Comparison of ENCODE assay signal across 17 cellular contexts in genomic region chr5:65043843-65044359, GRCh38.
DNase-seq lines count a peak whose midpoint lies in the region; ATAC-seq and TF ChIP-seq lines count a peak whose summit lies in the region.
"Had no signal": no experiment of that assay in that cellular context is flagged by ENCODE, and none has a peak within 500 bp of the region (broad histone marks: within the 10 kb centered on the region; RNA-seq: fewer than 3 reads in every experiment).

No MANE protein-coding gene starts in this region.

- H3K9me2 ChIP-seq in OCI-LY7 (ENCODE audit: insufficient read depth, low read length): no peaks in the 10 kb centered on the region

- H3K27ac Mint-ChIP-seq in WTC11: no peak overlapping the region
- H3K27ac Mint-ChIP-seq: mesothelial cell of epicardium had no signal

- BruUV-seq in OCI-LY7 (replicated peaks; lab: Mats Ljungman, UMichigan): no TSS peak

- peak overlapping the region; percentile 34; the same call in 1 of the 2 replicates for H2AFZ ChIP-seq in OCI-LY7 (ENCODE audit: low read length)

- no peaks in the 10 kb centered on the region for H3K79me2 ChIP-seq in OCI-LY7 (ENCODE audit: insufficient read depth, low read depth, low read length)

- no peaks in the 10 kb centered on the region for H3K9me3 Mint-ChIP-seq in WTC11
- H3K9me3 Mint-ChIP-seq: mesothelial cell of epicardium had no signal

- intact Hi-C loops in OCI-LY7 (cut with micrococcal nuclease; ENCODE audit: unreplicated experiment) (no loop called here), mucosa of descending colon (cut with DNase I, micrococcal nuclease) (no loop called here)

- no peak for TF ChIP-seq CTCF in OCI-LY7 (conservative IDR thresholded peaks at IDR 0.05; ENCODE audit: low read length)
- TF ChIP-seq CTCF in WTC11 (IDR thresholded peaks at IDR 0.05): no peak
- TF ChIP-seq CTCF in mucosa of descending colon (IDR thresholded peaks at IDR 0.05): no peak

- H3K27ac ChIP-seq in OCI-LY7 (ENCODE audit: low read depth, low read length, poor library complexity, severe bottlenecking): no peak overlapping the region
- H3K27ac ChIP-seq: neutrophil, tibial nerve had no signal

- ATAC-seq in GM18907 (IDR thresholded peaks at IDR 0.05; ENCODE audit: unreplicated experiment) (peak; percentile 49), GM21717 (IDR thresholded peaks at IDR 0.05; ENCODE audit: unreplicated experiment) (peak; percentile 43), HG03064 (IDR thresholded peaks at IDR 0.05; ENCODE audit: low read depth, unreplicated experiment) (peak; percentile 55), WTC11 (no peak), mucosa of descending colon (no peak)
- ATAC-seq: Panc1 had no signal

- POLR2A ChIA-PET in OCI-LY7 (lab: Charles Lee): interaction anchor here (0.7 to 2.1 kb wide), 6 partner anchors 11 to 860 kb away, joined by 3 to 6 read pairs (median 4); no protein-coding TSS in a partner anchor
- POLR2A ChIA-PET in WTC11 (lab: Charles Lee): no interaction called here

- no peaks in the 10 kb centered on the region for H3K27me3 Mint-ChIP-seq in WTC11 (ENCODE audit: low read depth)

- H3K4me1 ChIP-seq in OCI-LY7 (ENCODE audit: insufficient read depth, low read length, poor library complexity, severe bottlenecking): peaks cover 56% of the 10 kb centered on the region
- no peaks in the 10 kb centered on the region for H3K4me1 ChIP-seq in mucosa of descending colon (ENCODE audit: low read depth)
- H3K4me1 ChIP-seq: tibial nerve had no signal

- no peaks in the 10 kb centered on the region for H3K36me3 Mint-ChIP-seq in WTC11
- H3K36me3 Mint-ChIP-seq: mesothelial cell of epicardium had no signal

- H3K4me3 Mint-ChIP-seq in WTC11: no peak overlapping the region
- H3K4me3 Mint-ChIP-seq: mesothelial cell of epicardium had no signal

- CTCF ChIA-PET in OCI-LY7 (lab: Charles Lee; ENCODE audit: unreplicated experiment): interaction anchor here (0.6 kb wide), 1 partner anchor 10 kb away, joined by 3 read pairs; no protein-coding TSS in a partner anchor
- CTCF ChIA-PET in WTC11 (lab: Charles Lee): interaction anchor here (0.5 kb wide), 1 partner anchor 448 kb away, joined by 3 read pairs; no protein-coding TSS in a partner anchor

- peak; percentile 31 for DNase-seq in OCI-LY7 (ENCODE audit: low spot score)
- no peak for DNase-seq in NCI-H187 treated with DMSO at 0.1 percent for 48 hours (lab: John Stamatoyannopoulos, UW)
- no peak for DNase-seq in WTC11 (ENCODE audit: low spot score)
- DNase-seq in mucosa of descending colon: no peak
- no peak for DNase-seq in DMS153 treated with DMSO at 0.1 percent for 48 hours (lab: John Stamatoyannopoulos, UW; ENCODE audit: unreplicated experiment)
- DNase-seq: activated gamma-delta T cell treated with Interleukin-2 at 50 U/mL for 16 hours; erythroblast; NCI-H1436; NCI-H526; stimulated activated CD4-positive, alpha-beta T cell treated with anti-CD3 and anti-CD28 coated beads, Interleukin-4, amount 100 ng/mL, for 4 hours had no signal

- no peaks in the 10 kb centered on the region for H3K36me3 ChIP-seq in OCI-LY7 (ENCODE audit: insufficient read depth, low read length)
- no peaks in the 10 kb centered on the region for H3K36me3 ChIP-seq in mucosa of descending colon (ENCODE audit: low read depth)
- H3K36me3 ChIP-seq: neutrophil, tibial nerve had no signal

- no peaks in the 10 kb centered on the region for H3K4me1 Mint-ChIP-seq in WTC11

- no peak overlapping the region for H3K4me3 ChIP-seq in OCI-LY7 (ENCODE audit: low read depth, low read length, poor library complexity, severe bottlenecking)
- no peak overlapping the region for H3K4me3 ChIP-seq in mucosa of descending colon
- H3K4me3 ChIP-seq: tibial nerve had no signal

- peak overlapping the region; percentile 7; the same call in 1 of the 2 replicates for H3K4me2 ChIP-seq in OCI-LY7 (ENCODE audit: low read length)

- H3K9me3 ChIP-seq in OCI-LY7 (ENCODE audit: low read length) (no peaks in the 10 kb centered on the region), mucosa of descending colon (no peaks in the 10 kb centered on the region)
- H3K9me3 ChIP-seq: neutrophil, tibial nerve had no signal

- H4K20me1 ChIP-seq in OCI-LY7 (ENCODE audit: insufficient read depth, low read length): no peaks in the 10 kb centered on the region

TF ChIP-seq in WTC11, 78 proteins besides CTCF, POLR2A, EP300 and RAD21 (continues in another document):
- TF ChIP-seq CREB1 (CRISPR knock-in tag; IDR thresholded peaks at IDR 0.05) (no peak), AR (CRISPR knock-in tag; IDR thresholded peaks at IDR 0.05) (no peak), GRHL2 (CRISPR knock-in tag; IDR thresholded peaks at IDR 0.05; ENCODE audit: insufficient replicate concordance, severe bottlenecking) (no peak), NFE2L1 (CRISPR knock-in tag; IDR thresholded peaks at IDR 0.05) (no peak), GTF2I (CRISPR knock-in tag; conservative IDR thresholded peaks at IDR 0.05) (no peak), KAT7 (CRISPR knock-in tag; IDR thresholded peaks at IDR 0.05; ENCODE audit: borderline replicate concordance) (no peak), MYBL2 (CRISPR knock-in tag; IDR thresholded peaks at IDR 0.05) (no peak), ZNF425 (CRISPR knock-in tag; conservative IDR thresholded peaks at IDR 0.05) (no peak), PREB (CRISPR knock-in tag; IDR thresholded peaks at IDR 0.05; ENCODE audit: borderline replicate concordance) (no peak), TEAD1 (CRISPR knock-in tag; IDR thresholded peaks at IDR 0.05) (no peak)
- TF ChIP-seq, protein P1, sequence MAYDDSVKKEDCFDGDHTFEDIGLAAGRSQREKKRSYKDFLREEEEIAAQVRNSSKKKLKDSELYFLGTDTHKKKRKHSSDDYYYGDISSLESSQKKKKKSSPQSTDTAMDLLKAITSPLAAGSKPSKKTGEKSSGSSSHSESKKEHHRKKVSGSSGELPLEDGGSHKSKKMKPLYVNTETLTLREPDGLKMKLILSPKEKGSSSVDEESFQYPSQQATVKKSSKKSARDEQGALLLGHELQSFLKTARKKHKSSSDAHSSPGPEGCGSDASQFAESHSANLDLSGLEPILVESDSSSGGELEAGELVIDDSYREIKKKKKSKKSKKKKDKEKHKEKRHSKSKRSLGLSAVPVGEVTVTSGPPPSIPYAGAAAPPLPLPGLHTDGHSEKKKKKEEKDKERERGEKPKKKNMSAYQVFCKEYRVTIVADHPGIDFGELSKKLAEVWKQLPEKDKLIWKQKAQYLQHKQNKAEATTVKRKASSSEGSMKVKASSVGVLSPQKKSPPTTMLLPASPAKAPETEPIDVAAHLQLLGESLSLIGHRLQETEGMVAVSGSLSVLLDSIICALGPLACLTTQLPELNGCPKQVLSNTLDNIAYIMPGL (CRISPR knock-in tag; IDR thresholded peaks at IDR 0.05): no peak
- TF ChIP-seq, protein P2, sequence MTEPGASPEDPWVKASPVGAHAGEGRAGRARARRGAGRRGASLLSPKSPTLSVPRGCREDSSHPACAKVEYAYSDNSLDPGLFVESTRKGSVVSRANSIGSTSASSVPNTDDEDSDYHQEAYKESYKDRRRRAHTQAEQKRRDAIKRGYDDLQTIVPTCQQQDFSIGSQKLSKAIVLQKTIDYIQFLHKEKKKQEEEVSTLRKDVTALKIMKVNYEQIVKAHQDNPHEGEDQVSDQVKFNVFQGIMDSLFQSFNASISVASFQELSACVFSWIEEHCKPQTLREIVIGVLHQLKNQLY (CRISPR knock-in tag; IDR thresholded peaks at IDR 0.05): no peak

Comparison
In these comparisons a context has a peak if more than half of its experiments do, and no peak if none do; other contexts are left out.
1. ATAC-seq: peak in GM18907 (single experiment), GM21717 (single experiment) and HG03064 (single experiment); none in WTC11 (single experiment) and mucosa of descending colon (single experiment).